13 cellular contexts compared by ENCODE assay signal in the genomic region with DNA sequence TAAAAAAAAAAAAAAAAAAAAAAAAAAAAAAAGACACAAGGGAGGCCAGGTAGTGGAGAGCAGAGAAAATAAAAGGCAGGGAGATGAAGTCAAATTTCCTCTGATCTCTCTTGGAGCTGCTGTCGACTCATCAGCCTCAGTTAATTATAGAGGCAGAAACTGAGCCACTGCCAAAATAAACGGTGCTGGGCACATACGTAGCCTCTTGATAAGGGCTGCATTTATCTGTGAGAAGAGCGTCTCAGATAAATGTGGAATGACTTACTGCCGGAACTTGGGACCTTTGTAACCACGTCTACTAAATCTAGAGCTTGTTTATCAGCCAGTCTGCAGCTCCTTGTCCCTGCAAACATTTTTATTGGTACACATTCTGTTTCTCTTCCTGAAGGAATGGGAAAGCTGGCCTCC.
DNase-seq lines count a peak whose midpoint lies in the region; ATAC-seq and TF ChIP-seq lines count a peak whose summit lies in the region.
"Had no signal": no experiment of that assay in that cellular context is flagged by ENCODE, and none has a peak within 500 bp of the region (broad histone marks: within the 10 kb centered on the region; RNA-seq: fewer than 3 reads in every experiment).

No MANE protein-coding gene starts in this region.

- TF ChIP-seq EP300 in SK-N-SH (IDR thresholded peaks at IDR 0.05; ENCODE audit: borderline replicate concordance in 1 of 2, low read depth in 1 of 2, low read length in 1 of 2) = peak in 1 of 2 experiments; percentile 66; a peak in 2 of 4 replicates

- peak; percentile 85 to 96 (median 94) for ATAC-seq in heart left ventricle
- ATAC-seq in activated naive CD8-positive, alpha-beta T cell treated with anti-CD3 and anti-CD28 coated beads, Interleukin-2, amount 50 U/mL, for 24 hours = no peak
- no peak for ATAC-seq in GM21717 (IDR thresholded peaks at IDR 0.05; ENCODE audit: unreplicated experiment)
- ATAC-seq in HG02571 (IDR thresholded peaks at IDR 0.05; ENCODE audit: unreplicated experiment) = no peak

- CTCF ChIA-PET in SK-N-SH (lab: Yijun Ruan, JAX) = interaction anchor here (0.8 to 1.2 kb wide), 3 partner anchors 176 to 465 kb away, joined by 3 to 4 read pairs (median 3); no protein-coding TSS in a partner anchor

- peak overlapping the region; percentile 5; the same call in 1 of the 2 replicates for H3K4me2 ChIP-seq in SK-N-SH

- peak; percentile 17 for DNase-seq in LHCN-M2 (ENCODE audit: low read depth)
- DNase-seq in SK-N-SH = peak; percentile 28
- DNase-seq in heart left ventricle = peak in 4 of 5 donors; percentile 57 to 70 (median 58)
- peak; percentile 9 for DNase-seq in prostate gland (ENCODE audit: low spot score)
- DNase-seq in activated naive CD8-positive, alpha-beta T cell treated with anti-CD3 and anti-CD28 coated beads, Interleukin-2, amount 50 U/mL, for 24 hours = no peak
- DNase-seq in NCI-H2107 (lab: John Stamatoyannopoulos, UW) = no peak
- DNase-seq: activated B cell treated with CpG ODN at 0.5 μM for 24 hours; activated naive CD4-positive, alpha-beta T cell treated with anti-CD3 and anti-CD28 coated beads, Interleukin-2, amount 10 ng/mL, durations not matched to agents 7 days and 5 days; DND-41; nephron progenitor cell had no signal

- intact Hi-C loops in heart left ventricle (cut with DNase I) (loop anchor here in 5 of 10 donors (2.0 to 10.0 kb wide), 5 partner anchors 43 to 163 kb away; a partner anchor contains a TSS), prostate gland (cut with DNase I) (no loop called here)

- peaks cover 17% of the 10 kb centered on the region for H3F3A ChIP-seq in SK-N-SH (replicated peaks; ENCODE audit: insufficient read depth)

- TF ChIP-seq CTCF in SK-N-SH (IDR thresholded peaks at IDR 0.05) (no peak), heart left ventricle (IDR thresholded peaks at IDR 0.05) (no peak), prostate gland (IDR thresholded peaks at IDR 0.05) (no peak)

- peak overlapping the region; percentile 5 to 35; a peak in 2 of 4 replicates for H3K27ac ChIP-seq in SK-N-SH (ENCODE audit: low read depth in 2 of 2, low read length in 1 of 2)
- peak overlapping the region; percentile 4 to 88 (median 66) for H3K27ac ChIP-seq in heart left ventricle
- H3K27ac ChIP-seq in prostate gland = no peak overlapping the region
- H3K27ac ChIP-seq: esophagus muscularis mucosa had no signal

- H3K4me3 ChIP-seq in SK-N-SH (ENCODE audit: low read depth in 2 of 2, low read length in 1 of 2) (no peak overlapping the region), heart left ventricle (peak overlapping the region in 1 of 12 donors; percentile 0), prostate gland (no peak overlapping the region)
- H3K4me3 ChIP-seq: esophagus muscularis mucosa had no signal

- H3K9me2 ChIP-seq in SK-N-SH = no peaks in the 10 kb centered on the region

- H3K9me3 Mint-ChIP-seq in activated naive CD8-positive, alpha-beta T cell treated with anti-CD3 and anti-CD28 coated beads, Interleukin-2, amount 50 U/mL, for 24 hours = no peaks in the 10 kb centered on the region
- H3K9me3 Mint-ChIP-seq: activated B cell treated with CpG ODN at 0.5 μM for 24 hours; activated naive CD4-positive, alpha-beta T cell treated with anti-CD3 and anti-CD28 coated beads, Interleukin-2, amount 10 ng/mL, durations not matched to agents 7 days and 5 days; nephron progenitor cell had no signal

- H2AFZ ChIP-seq in SK-N-SH (ENCODE audit: low read depth) = no peak overlapping the region

- no peak for TF ChIP-seq POLR2A in heart left ventricle (IDR thresholded peaks at IDR 0.05)
- TF ChIP-seq POLR2A in prostate gland (IDR thresholded peaks at IDR 0.05) = no peak

- H3K4me1 Mint-ChIP-seq in activated naive CD8-positive, alpha-beta T cell treated with anti-CD3 and anti-CD28 coated beads, Interleukin-2, amount 50 U/mL, for 24 hours = no peaks in the 10 kb centered on the region
- H3K4me1 Mint-ChIP-seq: activated B cell treated with CpG ODN at 0.5 μM for 24 hours; activated naive CD4-positive, alpha-beta T cell treated with anti-CD3 and anti-CD28 coated beads, Interleukin-2, amount 10 ng/mL, durations not matched to agents 7 days and 5 days had no signal

- H3K27ac Mint-ChIP-seq in activated naive CD8-positive, alpha-beta T cell treated with anti-CD3 and anti-CD28 coated beads, Interleukin-2, amount 50 U/mL, for 24 hours = no peak overlapping the region
- H3K27ac Mint-ChIP-seq: activated B cell treated with CpG ODN at 0.5 μM for 24 hours; activated naive CD4-positive, alpha-beta T cell treated with anti-CD3 and anti-CD28 coated beads, Interleukin-2, amount 10 ng/mL, durations not matched to agents 7 days and 5 days; nephron progenitor cell had no signal

- no peaks in the 10 kb centered on the region for H3K9me3 ChIP-seq in SK-N-SH
- H3K9me3 ChIP-seq in heart left ventricle = peaks cover 0 to 6% (median 0%) of the 10 kb centered on the region in 12 donors
- H3K9me3 ChIP-seq in prostate gland = no peaks in the 10 kb centered on the region

- H3K27me3 ChIP-seq in SK-N-SH (ENCODE audit: insufficient read depth) = no peaks in the 10 kb centered on the region
- H3K27me3 ChIP-seq in heart left ventricle = no peaks in the 10 kb centered on the region
- peaks cover 2% of the 10 kb centered on the region for H3K27me3 ChIP-seq in prostate gland (replicated peaks; ENCODE audit: insufficient read depth)
- H3K27me3 ChIP-seq: esophagus muscularis mucosa had no signal

- no peak for TF ChIP-seq RAD21 in SK-N-SH (IDR thresholded peaks at IDR 0.05; ENCODE audit: low read length)

- no peak overlapping the region for H3K4me3 Mint-ChIP-seq in activated naive CD8-positive, alpha-beta T cell treated with anti-CD3 and anti-CD28 coated beads, Interleukin-2, amount 50 U/mL, for 24 hours
- H3K4me3 Mint-ChIP-seq: activated B cell treated with CpG ODN at 0.5 μM for 24 hours; activated naive CD4-positive, alpha-beta T cell treated with anti-CD3 and anti-CD28 coated beads, Interleukin-2, amount 10 ng/mL, durations not matched to agents 7 days and 5 days; nephron progenitor cell had no signal

- H3K36me3 ChIP-seq in SK-N-SH (replicated peaks in 1 of 2; ENCODE audit: control insufficient read depth in 1 of 2, insufficient read depth in 2 of 2, low read length in 1 of 2) (no peaks in the 10 kb centered on the region), heart left ventricle (no peaks in the 10 kb centered on the region), prostate gland (no peaks in the 10 kb centered on the region)
- H3K36me3 ChIP-seq: esophagus muscularis mucosa had no signal

- H3K79me2 ChIP-seq in SK-N-SH (ENCODE audit: insufficient read depth) = no peaks in the 10 kb centered on the region

- no peaks in the 10 kb centered on the region for H3K36me3 Mint-ChIP-seq in activated naive CD8-positive, alpha-beta T cell treated with anti-CD3 and anti-CD28 coated beads, Interleukin-2, amount 50 U/mL, for 24 hours (ENCODE audit: low read depth)
- H3K36me3 Mint-ChIP-seq: activated naive CD4-positive, alpha-beta T cell treated with anti-CD3 and anti-CD28 coated beads, Interleukin-2, amount 10 ng/mL, durations not matched to agents 7 days and 5 days had no signal

- 13% methylated on average over 6 of the region's 6 CpGs for WGBS in SK-N-SH (ENCODE audit: low lambda C conversion rate)
- WGBS in heart left ventricle, 4 donors = 0 to 11% (median 5%) methylated on average over 6 of the region's 6 CpGs
- WGBS in prostate gland = 17% methylated on average over 6 of the region's 6 CpGs

- POLR2A ChIA-PET in SK-N-SH (lab: Yijun Ruan, JAX) = no interaction called here

- H3K27me3 Mint-ChIP-seq in activated naive CD8-positive, alpha-beta T cell treated with anti-CD3 and anti-CD28 coated beads, Interleukin-2, amount 50 U/mL, for 24 hours = peaks cover 4% of the 10 kb centered on the region
- H3K27me3 Mint-ChIP-seq: activated B cell treated with CpG ODN at 0.5 μM for 24 hours had no signal

- peaks cover 3 to 11% of the 10 kb centered on the region in 2 experiments; a peak in 3 of 4 replicates for H3K4me1 ChIP-seq in SK-N-SH (ENCODE audit: control insufficient read depth in 1 of 2, insufficient read depth in 2 of 2, low read depth in 1 of 2, low read length in 1 of 2)
- peaks cover 0 to 40% (median 15%) of the 10 kb centered on the region in 12 donors for H3K4me1 ChIP-seq in heart left ventricle
- no peaks in the 10 kb centered on the region for H3K4me1 ChIP-seq in prostate gland (replicated peaks)

- no peaks in the 10 kb centered on the region for H4K20me1 ChIP-seq in SK-N-SH (ENCODE audit: insufficient read depth)

- H3K9ac ChIP-seq in SK-N-SH = no peak overlapping the region

TF ChIP-seq in SK-N-SH, 30 proteins besides CTCF, POLR2A, EP300 and RAD21 (continues in another document):
- TF ChIP-seq, protein P1, sequence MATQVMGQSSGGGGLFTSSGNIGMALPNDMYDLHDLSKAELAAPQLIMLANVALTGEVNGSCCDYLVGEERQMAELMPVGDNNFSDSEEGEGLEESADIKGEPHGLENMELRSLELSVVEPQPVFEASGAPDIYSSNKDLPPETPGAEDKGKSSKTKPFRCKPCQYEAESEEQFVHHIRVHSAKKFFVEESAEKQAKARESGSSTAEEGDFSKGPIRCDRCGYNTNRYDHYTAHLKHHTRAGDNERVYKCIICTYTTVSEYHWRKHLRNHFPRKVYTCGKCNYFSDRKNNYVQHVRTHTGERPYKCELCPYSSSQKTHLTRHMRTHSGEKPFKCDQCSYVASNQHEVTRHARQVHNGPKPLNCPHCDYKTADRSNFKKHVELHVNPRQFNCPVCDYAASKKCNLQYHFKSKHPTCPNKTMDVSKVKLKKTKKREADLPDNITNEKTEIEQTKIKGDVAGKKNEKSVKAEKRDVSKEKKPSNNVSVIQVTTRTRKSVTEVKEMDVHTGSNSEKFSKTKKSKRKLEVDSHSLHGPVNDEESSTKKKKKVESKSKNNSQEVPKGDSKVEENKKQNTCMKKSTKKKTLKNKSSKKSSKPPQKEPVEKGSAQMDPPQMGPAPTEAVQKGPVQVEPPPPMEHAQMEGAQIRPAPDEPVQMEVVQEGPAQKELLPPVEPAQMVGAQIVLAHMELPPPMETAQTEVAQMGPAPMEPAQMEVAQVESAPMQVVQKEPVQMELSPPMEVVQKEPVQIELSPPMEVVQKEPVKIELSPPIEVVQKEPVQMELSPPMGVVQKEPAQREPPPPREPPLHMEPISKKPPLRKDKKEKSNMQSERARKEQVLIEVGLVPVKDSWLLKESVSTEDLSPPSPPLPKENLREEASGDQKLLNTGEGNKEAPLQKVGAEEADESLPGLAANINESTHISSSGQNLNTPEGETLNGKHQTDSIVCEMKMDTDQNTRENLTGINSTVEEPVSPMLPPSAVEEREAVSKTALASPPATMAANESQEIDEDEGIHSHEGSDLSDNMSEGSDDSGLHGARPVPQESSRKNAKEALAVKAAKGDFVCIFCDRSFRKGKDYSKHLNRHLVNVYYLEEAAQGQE (IDR thresholded peaks at IDR 0.05; ENCODE audit: low read depth, low read length) = no peak

Comparison
In these comparisons a context has a peak if more than half of its experiments do, and no peak if none do; other contexts are left out.
1. DNase-seq: peak in LHCN-M2 (single experiment), SK-N-SH (single experiment), heart left ventricle (4 of 5) and prostate gland (single experiment); none in activated naive CD8-positive, alpha-beta T cell treated with anti-CD3 and anti-CD28 coated beads, Interleukin-2, amount 50 U/mL, for 24 hours (single experiment) and NCI-H2107 (single experiment).
2. H3K27ac ChIP-seq: peak in SK-N-SH (2 of 2) and heart left ventricle (12 of 12); none in prostate gland (0 of 2).
3. ATAC-seq: peak in heart left ventricle (4 of 4); none in activated naive CD8-positive, alpha-beta T cell treated with anti-CD3 and anti-CD28 coated beads, Interleukin-2, amount 50 U/mL, for 24 hours (single experiment), GM21717 (single experiment) and HG02571 (single experiment).